ENCODE assay signal across 12 cellular contexts in the genomic region with DNA sequence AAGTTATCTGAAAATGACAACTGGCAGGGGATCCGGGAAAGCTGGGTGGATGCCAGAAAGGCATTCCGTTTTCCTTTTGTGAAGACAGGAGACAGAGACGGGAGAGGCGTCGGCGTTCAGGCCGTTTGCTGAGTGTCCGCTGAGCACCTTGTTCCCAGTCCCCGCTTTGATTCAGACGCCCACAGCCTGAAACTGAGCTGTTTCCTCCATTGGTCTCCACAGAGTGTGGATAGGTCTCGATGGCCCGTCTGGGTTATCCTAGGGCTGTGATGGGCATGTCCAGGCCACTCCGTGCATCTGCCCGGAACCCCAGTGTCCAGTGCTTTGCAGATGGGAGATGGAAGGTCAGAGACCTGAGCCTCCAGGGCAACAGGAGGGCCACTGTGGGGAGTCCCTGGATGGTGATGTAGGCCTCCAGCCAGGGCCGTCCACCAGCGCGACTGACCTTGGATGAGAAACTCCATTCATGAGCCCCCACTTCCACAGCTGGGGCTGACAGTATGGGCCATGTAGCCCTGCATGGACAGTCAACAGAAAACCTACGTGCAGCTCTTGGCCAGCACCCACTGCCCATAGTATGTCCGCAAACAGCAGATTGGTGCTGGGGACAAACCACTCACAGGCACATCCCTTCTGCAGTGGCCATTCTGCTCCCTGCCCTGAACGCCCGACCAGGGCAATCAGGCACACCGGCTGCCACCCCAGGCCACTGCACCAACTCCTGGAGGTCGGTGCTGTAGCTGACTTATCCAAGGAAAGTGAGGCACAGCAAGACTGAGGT. TPM values are rescaled to one million over a fixed set of nuclear protein-coding genes. Genes with fewer than 3 reads are reported as not detected.
DNase-seq lines count a peak whose midpoint lies in the region; ATAC-seq, FAIRE-seq and TF ChIP-seq lines count a peak whose summit lies in the region.
"Had no signal": no experiment of that assay in that cellular context is flagged by ENCODE, and none has a peak within 500 bp of the region (broad histone marks: within the 10 kb centered on the region; RNA-seq: fewer than 3 reads in every experiment).

No MANE protein-coding gene starts in this region.

- peaks cover 8 to 24% (median 14%) of the 10 kb centered on the region in 4 donors for H3K4me1 ChIP-seq in liver (ENCODE audit: control insufficient read depth in 4 of 4, insufficient read depth in 4 of 4, low read length in 3 of 4)
- peaks cover 7% of the 10 kb centered on the region for H3K4me1 ChIP-seq in HepG2 (ENCODE audit: insufficient read depth, low read length)
- no peaks in the 10 kb centered on the region for H3K4me1 ChIP-seq in hepatocyte (ENCODE audit: insufficient read depth)
- peaks cover 0 to 5% of the 10 kb centered on the region in 2 donors for H3K4me1 ChIP-seq in aorta (ENCODE audit: control insufficient read depth in 1 of 2, insufficient read depth in 2 of 2, low read length in 2 of 2)

- TF ChIP-seq POLR2A in HepG2 (IDR thresholded peaks at IDR 0.05; ENCODE audit: insufficient read depth in 1 of 2, low read depth in 2 of 2, low read length in 2 of 2), result no peak

- ATAC-seq in HepG2 (no peak), sciatic nerve (peak; percentile 9), aorta (ENCODE audit: low FRiP score) (no peak), GM19395 (IDR thresholded peaks at IDR 0.05; ENCODE audit: unreplicated experiment) (no peak), GM18873 (IDR thresholded peaks at IDR 0.05; ENCODE audit: low FRiP score, unreplicated experiment) (no peak)

- BruUV-seq in HepG2 (replicated peaks; lab: Mats Ljungman, UMichigan), result no TSS peak

- H3K4me3 ChIP-seq in liver (ENCODE audit: low read depth in 1 of 3, low read length in 3 of 3) (no peak overlapping the region), HepG2 (replicated peaks in 1 of 3; ENCODE audit: insufficient read depth in 1 of 3, low read depth in 2 of 3, low read length in 3 of 3) (no peak overlapping the region), hepatocyte (no peak overlapping the region), aorta (ENCODE audit: low read length in 2 of 2) (no peak overlapping the region)
- H3K4me3 ChIP-seq: mucosa of descending colon had no signal

- TF ChIP-seq CTCF in liver (IDR thresholded peaks at IDR 0.05; ENCODE audit: low read depth, low read length, missing input control), result no peak
- TF ChIP-seq CTCF in HepG2 (CRISPR knock-in tag; IDR thresholded peaks at IDR 0.05), result no peak
- no peak for TF ChIP-seq CTCF in hepatocyte (IDR thresholded peaks at IDR 0.05; ENCODE audit: poor library complexity)

- H3K4me2 ChIP-seq in HepG2 (ENCODE audit: low read depth, low read length) (no peak overlapping the region), hepatocyte (no peak overlapping the region)

- H3K9me3 ChIP-seq in liver (ENCODE audit: control insufficient read depth in 4 of 4, low read length in 3 of 4), result no peaks in the 10 kb centered on the region
- no peaks in the 10 kb centered on the region for H3K9me3 ChIP-seq in HepG2 (ENCODE audit: low read length)
- no peaks in the 10 kb centered on the region for H3K9me3 ChIP-seq in hepatocyte (ENCODE audit: low read depth)
- H3K9me3 ChIP-seq in aorta (ENCODE audit: control insufficient read depth, low read length), result no peaks in the 10 kb centered on the region
- H3K9me3 ChIP-seq: mucosa of descending colon had no signal

- H3K9ac ChIP-seq in liver (ENCODE audit: low read depth in 1 of 2, low read length in 2 of 2), result no peak overlapping the region
- H3K9ac ChIP-seq in HepG2 (ENCODE audit: insufficient read depth, low read depth, low read length), result no peak overlapping the region

- H3K27me3 ChIP-seq in liver (ENCODE audit: control insufficient read depth in 4 of 4, insufficient read depth in 4 of 4, low read length in 3 of 4), result no peaks in the 10 kb centered on the region
- H3K27me3 ChIP-seq in HepG2 (ENCODE audit: control insufficient read depth in 1 of 2, insufficient read depth in 2 of 2, low read length in 2 of 2), result peaks cover 4 to 69% of the 10 kb centered on the region in 2 experiments; a peak in 4 of 5 replicates
- no peaks in the 10 kb centered on the region for H3K27me3 ChIP-seq in hepatocyte
- no peaks in the 10 kb centered on the region for H3K27me3 ChIP-seq in aorta (ENCODE audit: control insufficient read depth in 1 of 2, insufficient read depth in 2 of 2, low read length in 1 of 2)

- no peak overlapping the region for H2AFZ ChIP-seq in HepG2 (ENCODE audit: low read length)
- H2AFZ ChIP-seq in hepatocyte, result no peak overlapping the region

- TF ChIP-seq RAD21 in liver (IDR thresholded peaks at IDR 0.05) (no peak), HepG2 (CRISPR knock-in tag; IDR thresholded peaks at IDR 0.05) (no peak)

- H3K79me2 ChIP-seq in HepG2 (ENCODE audit: insufficient read depth, low read length) (no peaks in the 10 kb centered on the region), hepatocyte (no peaks in the 10 kb centered on the region)

- WGBS in liver, result 88% methylated on average over 23 of the region's 23 CpGs
- WGBS in HepG2 (ENCODE audit: low lambda C conversion rate), result 39% methylated on average over 11 of the region's 23 CpGs
- 86% methylated on average over 23 of the region's 23 CpGs for WGBS in hepatocyte (ENCODE audit: low lambda C conversion rate, missing lambda C conversion rate)
- 57 to 60% methylated on average over 23 of the region's 23 CpGs for whole genome bisulfite sequencing in aorta, 2 donors

- FAIRE-seq in HepG2 (lab: Jason Lieb, UNC), result no peak

- CTCF ChIA-PET in HepG2 (lab: Yijun Ruan, JAX; ENCODE audit: low intra/inter-chr PET ratio, low total read pairs), result no interaction called here

- in situ Hi-C loops in HepG2 (cut with HindIII; ENCODE audit: extremely low pct_ligation_motif_present, low pct_unique_long_range_greater_than_20kb), result no loop called here

- no peaks in the 10 kb centered on the region for H3K9me2 ChIP-seq in hepatocyte (replicated peaks; ENCODE audit: insufficient read depth)

- no peaks in the 10 kb centered on the region for H3K36me3 ChIP-seq in liver (ENCODE audit: control insufficient read depth in 4 of 4, insufficient read depth in 3 of 4, low read depth in 1 of 4, low read length in 3 of 4)
- no peaks in the 10 kb centered on the region for H3K36me3 ChIP-seq in HepG2 (replicated peaks in 1 of 2; ENCODE audit: control insufficient read depth in 1 of 2, insufficient read depth in 2 of 2, low read length in 2 of 2)
- no peaks in the 10 kb centered on the region for H3K36me3 ChIP-seq in hepatocyte (replicated peaks; ENCODE audit: insufficient read depth, low read depth)
- H3K36me3 ChIP-seq in aorta (ENCODE audit: control insufficient read depth in 1 of 2, insufficient read depth in 2 of 2, low read length in 1 of 2), result peaks cover 7 to 17% of the 10 kb centered on the region in 2 donors

- POLR2A ChIA-PET in HepG2 (lab: Yijun Ruan, JAX), result interaction anchor here (1.2 kb wide), 1 partner anchor 47 kb away, joined by 3 read pairs; a partner anchor contains a TSS

- H4K20me1 ChIP-seq in HepG2 (ENCODE audit: insufficient read depth, low read length), result no peaks in the 10 kb centered on the region
- no peaks in the 10 kb centered on the region for H4K20me1 ChIP-seq in hepatocyte (ENCODE audit: insufficient read depth, poor library complexity, severe bottlenecking)

- intact Hi-C loops in HepG2 (cut with micrococcal nuclease; ENCODE audit: unreplicated experiment) (no loop called here), sciatic nerve (cut with DNase I) (no loop called here), aorta (cut with DNase I) (loop anchor here in 1 of 2 donors (2.0 kb wide), 1 partner anchor 55 kb away; no protein-coding TSS in a partner anchor)

- TF ChIP-seq EP300 in HepG2 (IDR thresholded peaks at IDR 0.05; ENCODE audit: low read depth in 2 of 2, low read length in 2 of 2) (no peak), HepG2 (CRISPR knock-in tag; IDR thresholded peaks at IDR 0.05; ENCODE audit: borderline replicate concordance) (no peak)

- DNase-seq in HepG2 (ENCODE audit: low spot score) (no peak), hepatocyte (ENCODE audit: low spot score) (peak; percentile 1), sciatic nerve (ENCODE audit: low spot score) (peak; percentile 73), aorta (peak; percentile 48 to 72), T-helper 1 cell (no peak)
- DNase-seq: activated CD4-positive, alpha-beta T cell treated with anti-CD3 and anti-CD28 coated beads for 1 hour had no signal

- peak overlapping the region; percentile 81 to 93 for H3K27ac ChIP-seq in liver (ENCODE audit: low read depth in 1 of 2, low read length in 2 of 2)
- H3K27ac ChIP-seq in HepG2 (ENCODE audit: extremely low read length, insufficient read depth, low read length), result no peak overlapping the region
- peak overlapping the region; percentile 59 for H3K27ac ChIP-seq in hepatocyte
- H3K27ac ChIP-seq in aorta (ENCODE audit: low read depth in 1 of 2, low read length in 2 of 2), result peak overlapping the region; percentile 51 to 88

RNA-seq across cellular contexts. Expression of a gene that starts 11.6 kb away (rescaled TPM):
- 1 to 10 TPM; 1.9 to 3.0 TPM for total RNA-seq in liver
- polyA plus RNA-seq in liver, result 1 to 10 TPM; 1.1 to 4.8 TPM
- total RNA-seq in HepG2 (2016; rRNA removed; fragmentation: Illumina TruSeq; extraction: Trizol), result not detected in 2 replicates
- not detected in 2 replicates for total RNA-seq in HepG2 (2016; cell fraction: cytosol; rRNA removed; fragmentation: Illumina TruSeq; extraction: Trizol; ENCODE audit: low read depth)
- total RNA-seq in HepG2 (2016; cell fraction: insoluble cytoplasmic fraction; rRNA removed; fragmentation: Illumina TruSeq; extraction: Trizol), result not detected in 2 replicates
- total RNA-seq in HepG2 (2016; cell fraction: membrane; rRNA removed; fragmentation: Illumina TruSeq; extraction: Trizol), result not detected in 2 replicates
- not detected in 2 replicates for total RNA-seq in HepG2 (2016; cell fraction: nucleus; rRNA removed; fragmentation: Illumina TruSeq; extraction: Trizol)
- not detected in 2 replicates for polyA plus RNA-seq in HepG2 (2011; rRNA removed)
- polyA plus RNA-seq in HepG2 (2011; cell fraction: cytosol; rRNA removed), result not detected in 2 replicates
- polyA plus RNA-seq in HepG2 (2011; cell fraction: nucleus; rRNA removed), result not detected in 2 replicates
- not detected in 2 replicates for polyA plus RNA-seq in HepG2 (2012)
- polyA plus RNA-seq in HepG2 (2016; cell fraction: cytosol; fragmentation: Illumina TruSeq; extraction: Trizol; ENCODE audit: low read depth), result not detected in 2 replicates
- polyA plus RNA-seq in HepG2 (2016; cell fraction: insoluble cytoplasmic fraction; fragmentation: Illumina TruSeq; extraction: Trizol; ENCODE audit: low read depth), result not detected in 2 replicates
- not detected in 2 replicates for polyA plus RNA-seq in HepG2 (2016; cell fraction: membrane; fragmentation: Illumina TruSeq; extraction: Trizol; ENCODE audit: low read depth)
- not detected in 2 replicates for polyA plus RNA-seq in HepG2 (2016; cell fraction: nucleus; fragmentation: Illumina TruSeq; extraction: Trizol; ENCODE audit: insufficient read depth, low read depth)
- 1.1 TPM in 1 of 2 replicates, not detected in the other for polyA minus RNA-seq in HepG2 (2011; rRNA and poly(A)+ RNA removed; ENCODE audit: low replicate concordance)
- not detected in 2 replicates for polyA minus RNA-seq in HepG2 (2011; cell fraction: cytosol; rRNA and poly(A)+ RNA removed)
- polyA minus RNA-seq in HepG2 (2011; cell fraction: nucleus; rRNA and poly(A)+ RNA removed), result not detected in 2 replicates
- total RNA-seq in hepatocyte, result 6.5 TPM in 2 replicates
- polyA plus RNA-seq in hepatocyte, result 7.5 and 12.1 TPM in 2 replicates
- 39.5 TPM for total RNA-seq in sciatic nerve
- total RNA-seq in aorta, result 100 to 1,000 TPM in 1 of 2 donors, 10 to 100 TPM in 1; 75.7 to 108 TPM
- polyA plus RNA-seq in aorta, result 100 to 1,000 TPM in 1 of 2 donors, 10 to 100 TPM in 1; 26.4 to 130 TPM
- total RNA-seq: M059J had no signal

RNA-seq across cellular contexts. Expression of a gene that starts 20.7 kb away (rescaled TPM):
- not detected for total RNA-seq in liver
- polyA plus RNA-seq in liver, result not detected
- total RNA-seq in HepG2 (2016; rRNA removed; fragmentation: Illumina TruSeq; extraction: Trizol), result not detected in 2 replicates
- not detected in 2 replicates for total RNA-seq in HepG2 (2016; cell fraction: cytosol; rRNA removed; fragmentation: Illumina TruSeq; extraction: Trizol; ENCODE audit: low read depth)
- total RNA-seq in HepG2 (2016; cell fraction: insoluble cytoplasmic fraction; rRNA removed; fragmentation: Illumina TruSeq; extraction: Trizol), result not detected in 2 replicates
- not detected in 2 replicates for total RNA-seq in HepG2 (2016; cell fraction: membrane; rRNA removed; fragmentation: Illumina TruSeq; extraction: Trizol)
- total RNA-seq in HepG2 (2016; cell fraction: nucleus; rRNA removed; fragmentation: Illumina TruSeq; extraction: Trizol), result not detected in 2 replicates
- polyA plus RNA-seq in HepG2 (2011; rRNA removed), result not detected in 2 replicates
- not detected in 2 replicates for polyA plus RNA-seq in HepG2 (2011; cell fraction: cytosol; rRNA removed)
- not detected in 2 replicates for polyA plus RNA-seq in HepG2 (2011; cell fraction: nucleus; rRNA removed)
- not detected in 2 replicates for polyA plus RNA-seq in HepG2 (2012)
- not detected in 2 replicates for polyA plus RNA-seq in HepG2 (2016; cell fraction: cytosol; fragmentation: Illumina TruSeq; extraction: Trizol; ENCODE audit: low read depth)
- not detected in 2 replicates for polyA plus RNA-seq in HepG2 (2016; cell fraction: insoluble cytoplasmic fraction; fragmentation: Illumina TruSeq; extraction: Trizol; ENCODE audit: low read depth)
- polyA plus RNA-seq in HepG2 (2016; cell fraction: membrane; fragmentation: Illumina TruSeq; extraction: Trizol; ENCODE audit: low read depth), result not detected in 2 replicates
- not detected in 2 replicates for polyA plus RNA-seq in HepG2 (2016; cell fraction: nucleus; fragmentation: Illumina TruSeq; extraction: Trizol; ENCODE audit: insufficient read depth, low read depth)
- not detected in 2 replicates for polyA minus RNA-seq in HepG2 (2011; rRNA and poly(A)+ RNA removed; ENCODE audit: low replicate concordance)
- not detected in 2 replicates for polyA minus RNA-seq in HepG2 (2011; cell fraction: cytosol; rRNA and poly(A)+ RNA removed)
- polyA minus RNA-seq in HepG2 (2011; cell fraction: nucleus; rRNA and poly(A)+ RNA removed), result not detected in 2 replicates
- 0.32 TPM in 1 of 2 replicates, not detected in the other for total RNA-seq in hepatocyte
- not detected in 2 replicates for polyA plus RNA-seq in hepatocyte
- total RNA-seq in sciatic nerve, result not detected
- under 1 TPM in 1 of 2 donors, not detected in 1; 0.49 TPM for total RNA-seq in aorta
- not detected for polyA plus RNA-seq in aorta
- total RNA-seq: esophagus mucosa, M059J had no signal

RNA-seq across cellular contexts. Expression of a gene that starts 47.2 kb away (rescaled TPM):
- total RNA-seq in liver (10 to 100 TPM; 15.2 to 20.8 TPM), HepG2 (2016; rRNA removed; fragmentation: Illumina TruSeq; extraction: Trizol) (2.0 and 5.9 TPM in 2 replicates), hepatocyte (12.9 and 16.6 TPM in 2 replicates), sciatic nerve (36.2 TPM), aorta (10 to 100 TPM; 25.8 to 27.9 TPM)
- polyA plus RNA-seq in liver (1 to 10 TPM; 6.4 to 9.0 TPM), HepG2 (2011; rRNA removed) (5.6 and 6.9 TPM in 2 replicates), hepatocyte (18.8 and 21.3 TPM in 2 replicates), aorta (10 to 100 TPM in 1 of 2 donors, 1 to 10 TPM in 1; 1.5 to 20.8 TPM)
- total RNA-seq in HepG2 (2016; cell fraction: cytosol; rRNA removed; fragmentation: Illumina TruSeq; extraction: Trizol; ENCODE audit: low read depth), result 3.5 and 4.3 TPM in 2 replicates
- total RNA-seq in HepG2 (2016; cell fraction: insoluble cytoplasmic fraction; rRNA removed; fragmentation: Illumina TruSeq; extraction: Trizol), result 1.8 and 5.7 TPM in 2 replicates
- 2.4 and 2.5 TPM in 2 replicates for total RNA-seq in HepG2 (2016; cell fraction: membrane; rRNA removed; fragmentation: Illumina TruSeq; extraction: Trizol)
- 7.8 and 11.5 TPM in 2 replicates for total RNA-seq in HepG2 (2016; cell fraction: nucleus; rRNA removed; fragmentation: Illumina TruSeq; extraction: Trizol)
- polyA plus RNA-seq in HepG2 (2011; cell fraction: cytosol; rRNA removed), result 3.3 and 3.5 TPM in 2 replicates
- polyA plus RNA-seq in HepG2 (2011; cell fraction: nucleus; rRNA removed), result 37.2 and 42.8 TPM in 2 replicates
- 4.5 and 4.7 TPM in 2 replicates for polyA plus RNA-seq in HepG2 (2012)
- polyA plus RNA-seq in HepG2 (2016; cell fraction: cytosol; fragmentation: Illumina TruSeq; extraction: Trizol; ENCODE audit: low read depth), result 0.52 and 0.74 TPM in 2 replicates
- 1.7 and 2.1 TPM in 2 replicates for polyA plus RNA-seq in HepG2 (2016; cell fraction: insoluble cytoplasmic fraction; fragmentation: Illumina TruSeq; extraction: Trizol; ENCODE audit: low read depth)
- polyA plus RNA-seq in HepG2 (2016; cell fraction: membrane; fragmentation: Illumina TruSeq; extraction: Trizol; ENCODE audit: low read depth), result 1.3 TPM in 2 replicates
- 17.8 and 19.4 TPM in 2 replicates for polyA plus RNA-seq in HepG2 (2016; cell fraction: nucleus; fragmentation: Illumina TruSeq; extraction: Trizol; ENCODE audit: insufficient read depth, low read depth)
- 10.3 and 20.2 TPM in 2 replicates for polyA minus RNA-seq in HepG2 (2011; rRNA and poly(A)+ RNA removed; ENCODE audit: low replicate concordance)
- polyA minus RNA-seq in HepG2 (2011; cell fraction: cytosol; rRNA and poly(A)+ RNA removed), result 1.6 TPM in 2 replicates
- polyA minus RNA-seq in HepG2 (2011; cell fraction: nucleus; rRNA and poly(A)+ RNA removed), result 14.9 and 16.5 TPM in 2 replicates

Comparison
In these comparisons a context has a peak if more than half of its experiments do, and no peak if none do; other contexts are left out.
1. DNase-seq: peak in hepatocyte (single experiment), sciatic nerve (single experiment) and aorta (2 of 2); none in HepG2 (single experiment) and T-helper 1 cell (0 of 5).